10 cellular contexts compared by ENCODE assay signal in the genomic region with DNA sequence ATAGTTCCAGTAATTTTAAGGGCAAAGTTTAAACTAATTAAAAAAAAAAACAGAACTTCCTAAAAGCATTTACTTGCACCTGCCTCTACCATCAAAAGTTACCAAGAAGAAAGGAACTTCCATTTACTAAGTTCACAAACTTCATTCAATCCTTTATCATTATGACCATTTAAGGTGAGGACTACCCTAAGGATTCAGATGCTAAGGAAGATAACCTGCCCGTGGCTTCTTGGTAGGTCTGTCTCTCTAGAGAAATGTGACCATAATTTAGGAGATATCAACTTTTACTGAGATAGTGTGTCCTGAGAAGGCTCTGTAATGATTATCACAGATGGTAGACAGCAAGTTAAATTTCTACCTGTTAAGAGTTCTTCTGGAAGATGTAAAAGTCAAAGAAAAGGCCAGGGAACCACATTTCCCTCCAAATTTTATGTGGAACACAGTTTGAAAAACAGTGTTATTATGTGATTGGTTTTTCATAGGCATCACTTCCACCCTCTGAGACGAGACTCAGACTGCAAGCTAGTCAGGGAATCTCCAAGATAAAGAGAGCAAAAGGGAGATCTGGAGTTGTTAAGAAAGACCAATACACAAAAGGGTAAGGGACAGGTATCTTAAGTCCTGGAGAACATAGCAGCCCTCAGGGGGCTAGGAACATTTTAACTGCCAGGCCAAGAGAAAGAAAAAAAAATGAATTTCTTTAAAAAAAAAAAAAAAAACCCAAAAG. TPM values are rescaled to one million over a fixed set of nuclear protein-coding genes. Genes with fewer than 3 reads are reported as not detected.
DNase-seq lines count a peak whose midpoint lies in the region; ATAC-seq and TF ChIP-seq lines count a peak whose summit lies in the region.
"Had no signal": no experiment of that assay in that cellular context is flagged by ENCODE, and none has a peak within 500 bp of the region (broad histone marks: within the 10 kb centered on the region; RNA-seq: fewer than 3 reads in every experiment).

No MANE protein-coding gene starts in this region.

- peaks cover 5% of the 10 kb centered on the region; the same call in 1 of the 2 replicates for H3K36me3 ChIP-seq in iPS-20b (ENCODE audit: insufficient read depth, low read depth, low read length)
- H3K36me3 ChIP-seq in smooth muscle cell (ENCODE audit: low read depth) = no peaks in the 10 kb centered on the region

- H4K20me1 ChIP-seq in smooth muscle cell (ENCODE audit: low read depth) = peaks cover 78% of the 10 kb centered on the region

- H3F3A ChIP-seq in smooth muscle cell (ENCODE audit: low read depth) = peaks cover 20% of the 10 kb centered on the region

- peak overlapping the region; percentile 92 for H3K27ac Mint-ChIP-seq in activated T-cell treated with anti-CD3 and anti-CD28 coated beads, Interleukin-2, amount 50 U/mL, for 24 hours
- H3K27ac Mint-ChIP-seq in T-helper 17 cell = peak overlapping the region; percentile 83

- H3K4me2 ChIP-seq in smooth muscle cell = no peak overlapping the region

- no peaks in the 10 kb centered on the region for H3K27me3 Mint-ChIP-seq in activated T-cell treated with anti-CD3 and anti-CD28 coated beads, Interleukin-2, amount 50 U/mL, for 24 hours
- no peaks in the 10 kb centered on the region for H3K27me3 Mint-ChIP-seq in T-helper 17 cell

- H3K36me3 Mint-ChIP-seq in activated T-cell treated with anti-CD3 and anti-CD28 coated beads, Interleukin-2, amount 50 U/mL, for 24 hours (ENCODE audit: low read depth) = peaks cover 61% of the 10 kb centered on the region
- peaks cover under 1% of the 10 kb centered on the region for H3K36me3 Mint-ChIP-seq in T-helper 17 cell (ENCODE audit: low read depth)

- no peak for TF ChIP-seq CTCF in smooth muscle cell (IDR thresholded peaks at IDR 0.05; ENCODE audit: borderline replicate concordance, insufficient read depth, poor library complexity, severe bottlenecking)

- no peak overlapping the region for H2AFZ ChIP-seq in smooth muscle cell (ENCODE audit: low read depth)

- H3K9ac ChIP-seq in iPS-20b (ENCODE audit: low read depth, low read length) = peak overlapping the region; percentile 26; the same call in 1 of the 2 replicates
- no peak overlapping the region for H3K9ac ChIP-seq in smooth muscle cell (ENCODE audit: low read depth)

- no peak for ATAC-seq in T-helper 17 cell

- H3K4me3 Mint-ChIP-seq in activated T-cell treated with anti-CD3 and anti-CD28 coated beads, Interleukin-2, amount 50 U/mL, for 24 hours = no peak overlapping the region
- peak overlapping the region; percentile 3 for H3K4me3 Mint-ChIP-seq in T-helper 17 cell

- no peak overlapping the region for H3K27ac ChIP-seq in iPS-20b (ENCODE audit: low read length)
- peak overlapping the region; percentile 92 for H3K27ac ChIP-seq in smooth muscle cell (ENCODE audit: low read depth)

- no peaks in the 10 kb centered on the region for H3K9me3 Mint-ChIP-seq in activated T-cell treated with anti-CD3 and anti-CD28 coated beads, Interleukin-2, amount 50 U/mL, for 24 hours

- 49% methylated on average over 2 of the region's 2 CpGs for WGBS in smooth muscle cell (ENCODE audit: low lambda C conversion rate)

- H3K79me2 ChIP-seq in smooth muscle cell (ENCODE audit: low read depth) = peaks cover 96% of the 10 kb centered on the region

- H3K4me1 Mint-ChIP-seq in activated T-cell treated with anti-CD3 and anti-CD28 coated beads, Interleukin-2, amount 50 U/mL, for 24 hours (ENCODE audit: low read depth) = peaks cover 89% of the 10 kb centered on the region
- H3K4me1 Mint-ChIP-seq in T-helper 17 cell = peaks cover 51% of the 10 kb centered on the region

- H3K4me1 ChIP-seq in iPS-20b (ENCODE audit: insufficient read depth, low read length) (peaks cover 32% of the 10 kb centered on the region), smooth muscle cell (ENCODE audit: low read depth) (peaks cover 31% of the 10 kb centered on the region)

- intact Hi-C loops in posterior cingulate gyrus (cut with DNase I) = no loop called here

- H3K4me3 ChIP-seq in iPS-20b (ENCODE audit: low read length) = peak overlapping the region; percentile 28
- no peak overlapping the region for H3K4me3 ChIP-seq in smooth muscle cell

- no peak for DNase-seq in activated T-cell treated with anti-CD3 and anti-CD28 coated beads, Interleukin-2, amount 50 U/mL, for 24 hours
- DNase-seq in activated T-cell treated with anti-CD3 and anti-CD28 coated beads for 4 hours (no peak), T-helper 17 cell (no peak), smooth muscle cell (lab: John Stamatoyannopoulos, UW; ENCODE audit: unreplicated experiment) (no peak), NCI-H146 treated with DMSO at 0.1 percent for 48 hours (lab: John Stamatoyannopoulos, UW; ENCODE audit: unreplicated experiment) (no peak), NCI-H1417 treated with DMSO at 0.1 percent for 48 hours (lab: John Stamatoyannopoulos, UW) (no peak), posterior cingulate gyrus (no peak)
- DNase-seq: DND-41, NCI-H2081 had no signal

- H3K27me3 ChIP-seq in iPS-20b (ENCODE audit: insufficient read depth, low read length) (no peaks in the 10 kb centered on the region), smooth muscle cell (ENCODE audit: low read depth) (no peaks in the 10 kb centered on the region)

- no peaks in the 10 kb centered on the region for H3K9me3 ChIP-seq in T-helper 17 cell (ENCODE audit: control insufficient read depth, low read length, poor library complexity, severe bottlenecking)
- no peaks in the 10 kb centered on the region for H3K9me3 ChIP-seq in iPS-20b (ENCODE audit: insufficient read depth, low read depth, low read length)
- no peaks in the 10 kb centered on the region for H3K9me3 ChIP-seq in smooth muscle cell (replicated peaks; ENCODE audit: low read depth)

RNA-seq across cellular contexts. Expression of gene CELF1, which starts 44.9 kb away (rescaled TPM):
- 100 to 1,000 TPM; 113 to 127 TPM for total RNA-seq in T-helper 17 cell
- 64.8 and 78.2 TPM in 2 replicates for total RNA-seq in smooth muscle cell
- 42.5 and 49.4 TPM in 2 replicates for polyA plus RNA-seq in smooth muscle cell

RNA-seq across cellular contexts. Expression of gene PTPMT1, which starts 57.4 kb away (rescaled TPM):
- 10 to 100 TPM; 19.2 to 23.8 TPM for total RNA-seq in T-helper 17 cell
- total RNA-seq in smooth muscle cell = 136 and 152 TPM in 2 replicates
- 75.5 and 103 TPM in 2 replicates for polyA plus RNA-seq in smooth muscle cell

RNA-seq across cellular contexts. Expression of gene RAPSN, which starts 59.1 kb away (rescaled TPM):
- 1 to 10 TPM; 3.0 to 3.1 TPM for total RNA-seq in T-helper 17 cell
- not detected in 2 replicates for total RNA-seq in smooth muscle cell
- polyA plus RNA-seq in smooth muscle cell = 0.41 and 0.96 TPM in 2 replicates
